Comparison of ENCODE assay signal across 28 cellular contexts in genomic region chr7:48365010-48365409, GRCh38.
DNase-seq lines count a peak whose midpoint lies in the region; ATAC-seq and TF ChIP-seq lines count a peak whose summit lies in the region.
"Had no signal": no experiment of that assay in that cellular context is flagged by ENCODE, and none has a peak within 500 bp of the region (broad histone marks: within the 10 kb centered on the region; RNA-seq: fewer than 3 reads in every experiment).

No MANE protein-coding gene starts in this region.

- H4K20me1 ChIP-seq in IMR-90 (ENCODE audit: insufficient read depth, low read length), result no peaks in the 10 kb centered on the region
- no peaks in the 10 kb centered on the region for H4K20me1 ChIP-seq in fibroblast of lung (ENCODE audit: control insufficient read depth, extremely low read depth, insufficient read depth, low read length)
- no peaks in the 10 kb centered on the region for H4K20me1 ChIP-seq in smooth muscle cell (ENCODE audit: low read depth)

- H3K56ac ChIP-seq in IMR-90 (ENCODE audit: extremely low read depth, insufficient read depth, low read length), result no peak overlapping the region

- no peak overlapping the region for H3K27ac ChIP-seq in IMR-90 (ENCODE audit: insufficient read depth, low read length)
- H3K27ac ChIP-seq in fibroblast of lung (ENCODE audit: insufficient read depth, low read length), result no peak overlapping the region
- no peak overlapping the region for H3K27ac ChIP-seq in smooth muscle cell (ENCODE audit: low read depth)
- H3K27ac ChIP-seq: coronary artery, heart right ventricle, KMS-11, neutrophil, prostate gland, tibial nerve had no signal

- no peak overlapping the region for H3K4me3 ChIP-seq in IMR-90 (ENCODE audit: insufficient read depth, low read depth, low read length)
- no peak overlapping the region for H3K4me3 ChIP-seq in fibroblast of lung (replicated peaks in 1 of 4; ENCODE audit: control extremely low read depth in 1 of 4, insufficient read depth in 1 of 4, low read depth in 3 of 4, low read length in 4 of 4)
- no peak overlapping the region for H3K4me3 ChIP-seq in smooth muscle cell
- H3K4me3 ChIP-seq: coronary artery, heart right ventricle, prostate gland, tibial nerve had no signal

- H3K36me3 ChIP-seq in IMR-90 (ENCODE audit: control insufficient read depth, insufficient read depth, low read length) (no peaks in the 10 kb centered on the region), fibroblast of lung (ENCODE audit: control insufficient read depth, insufficient read depth, low read length) (no peaks in the 10 kb centered on the region), smooth muscle cell (ENCODE audit: low read depth) (no peaks in the 10 kb centered on the region)
- H3K36me3 ChIP-seq: heart right ventricle, prostate gland, tibial nerve had no signal

- H2BK20ac ChIP-seq in IMR-90 (ENCODE audit: low read depth, low read length), result no peak overlapping the region

- no CpG with 5 or more reads among the region's 2 CpGs for WGBS in IMR-90 (ENCODE audit: extremely low coverage in 2 of 2, insufficient read length in 1 of 2), 2 experiments
- WGBS in smooth muscle cell (ENCODE audit: low lambda C conversion rate), result 70% methylated on average over 2 of the region's 2 CpGs

- no peaks in the 10 kb centered on the region for H3K79me1 ChIP-seq in IMR-90 (ENCODE audit: low read depth in 1 of 2, low read length in 2 of 2)

- H3K9ac ChIP-seq in IMR-90 (ENCODE audit: low read depth, low read length) (no peak overlapping the region), fibroblast of lung (ENCODE audit: insufficient read depth, low read length) (no peak overlapping the region), smooth muscle cell (ENCODE audit: low read depth) (no peak overlapping the region)
- H3K9ac ChIP-seq: KMS-11 had no signal

- no peak for TF ChIP-seq RAD21 in IMR-90 (IDR thresholded peaks at IDR 0.05; ENCODE audit: low read length)

- TF ChIP-seq CTCF in IMR-90 (conservative IDR thresholded peaks at IDR 0.05; ENCODE audit: low read depth, low read length) (no peak), fibroblast of lung (conservative IDR thresholded peaks at IDR 0.05 in 1 of 2, IDR thresholded peaks at IDR 0.05 in 1 of 2; ENCODE audit: low read depth in 1 of 2, low read length in 2 of 2) (no peak), smooth muscle cell (IDR thresholded peaks at IDR 0.05; ENCODE audit: borderline replicate concordance, insufficient read depth, poor library complexity, severe bottlenecking) (no peak)

- H2AFZ ChIP-seq in IMR-90 (replicated peaks; ENCODE audit: low read length, poor library complexity) (no peak overlapping the region), fibroblast of lung (ENCODE audit: low read length) (no peak overlapping the region), smooth muscle cell (ENCODE audit: low read depth) (no peak overlapping the region)

- no peak overlapping the region for H2BK15ac ChIP-seq in IMR-90 (ENCODE audit: low read depth, low read length)

- H3K27me3 ChIP-seq in IMR-90 (ENCODE audit: control insufficient read depth, insufficient read depth, low read length) (no peaks in the 10 kb centered on the region), fibroblast of lung (ENCODE audit: control insufficient read depth, insufficient read depth, low read length) (no peaks in the 10 kb centered on the region), smooth muscle cell (ENCODE audit: low read depth) (no peaks in the 10 kb centered on the region)
- H3K27me3 ChIP-seq: heart right ventricle, neutrophil, tibial nerve had no signal

- BruUV-seq in IMR-90 (replicated peaks; lab: Mats Ljungman, UMichigan), result no TSS peak

- H3K4me1 ChIP-seq in IMR-90 (ENCODE audit: control insufficient read depth, insufficient read depth, low read length) (no peaks in the 10 kb centered on the region), fibroblast of lung (ENCODE audit: control insufficient read depth, extremely low read depth, insufficient read depth, low read length) (no peaks in the 10 kb centered on the region), smooth muscle cell (ENCODE audit: low read depth) (no peaks in the 10 kb centered on the region)
- H3K4me1 ChIP-seq: heart right ventricle, prostate gland, tibial nerve had no signal

- no peak overlapping the region for H3K4ac ChIP-seq in IMR-90 (ENCODE audit: low read depth, low read length)

- no peak overlapping the region for H4K91ac ChIP-seq in IMR-90 (ENCODE audit: insufficient read depth, low read depth, low read length)

- CTCF ChIA-PET in IMR-90 (lab: Yijun Ruan, JAX), result no interaction called here

- no peaks in the 10 kb centered on the region for H3F3A ChIP-seq in smooth muscle cell (ENCODE audit: low read depth)

- H2BK5ac ChIP-seq in IMR-90 (ENCODE audit: low read depth, low read length, poor library complexity, severe bottlenecking), result no peak overlapping the region

- H3K4me2 ChIP-seq in IMR-90 (ENCODE audit: low read depth, low read length), result no peak overlapping the region
- H3K4me2 ChIP-seq in fibroblast of lung (ENCODE audit: extremely low read depth, insufficient read depth, low read length), result no peak overlapping the region
- no peak overlapping the region for H3K4me2 ChIP-seq in smooth muscle cell
- H3K4me2 ChIP-seq: KMS-11 had no signal

- intact Hi-C loops in IMR-90 (cut with micrococcal nuclease), result no loop called here

- no peak overlapping the region for H2AK5ac ChIP-seq in IMR-90 (ENCODE audit: low read depth, low read length)

- no peak overlapping the region for H2BK120ac ChIP-seq in IMR-90 (ENCODE audit: low read depth, low read length)

- DNase-seq in ELR (ENCODE audit: low read depth) (peak; percentile 3), IMR-90 (peak; percentile 4), RPMI7951 (ENCODE audit: low read depth) (peak; percentile 36), fibroblast of lung (ENCODE audit: low read depth in 2 of 2) (peak; percentile 34 to 40), UCSD-AML1 (lab: John Stamatoyannopoulos, UW; ENCODE audit: unreplicated experiment) (no peak), NCI-H510A (lab: John Stamatoyannopoulos, UW) (no peak), smooth muscle cell (lab: John Stamatoyannopoulos, UW; ENCODE audit: unreplicated experiment) (no peak)
- DNase-seq: activated CD4-positive, alpha-beta T cell treated with anti-CD3 and anti-CD28 coated beads for 4 hours; activated CD8-positive, alpha-beta T cell treated with anti-CD3 and anti-CD28 coated beads, Interleukin-2, amount 10 ng/mL, durations not matched to agents 7 days and 5 days; amygdala; CD8-positive, alpha-beta memory T cell; endodermal cell; GDM1; heart right ventricle; kidney; naive B cell; NCI-H1417 treated with DMSO at 0.1 percent for 48 hours; NCI-H446 treated with DMSO at 0.1 percent for 48 hours; NK-92 treated with Interleukin-12 subunit alpha and Interleukin-12 subunit beta, amount 100 ng/mL, for 24 hours; SHP77; stimulated activated CD4-positive, alpha-beta T cell treated with anti-CD3 and anti-CD28 coated beads, Interleukin-4, amount 100 ng/mL, for 1 hour had no signal

- no peak overlapping the region for H4K5ac ChIP-seq in IMR-90 (ENCODE audit: low read depth, low read length)

- H3K9me3 ChIP-seq in IMR-90 (ENCODE audit: control insufficient read depth, insufficient read depth, low read length), result no peaks in the 10 kb centered on the region
- H3K9me3 ChIP-seq in fibroblast of lung (ENCODE audit: control insufficient read depth, insufficient read depth, low read depth, low read length), result no peaks in the 10 kb centered on the region
- no peaks in the 10 kb centered on the region for H3K9me3 ChIP-seq in smooth muscle cell (replicated peaks; ENCODE audit: low read depth)
- H3K9me3 ChIP-seq: neutrophil, prostate gland, tibial nerve had no signal

- no peak for ATAC-seq in IMR-90 (ENCODE audit: low read depth)
- ATAC-seq: activated CD8-positive, alpha-beta T cell treated with anti-CD3 and anti-CD28 coated beads, Interleukin-2, amount 10 ng/mL, durations not matched to agents 7 days and 5 days; esophagus mucosa; heart right ventricle; sciatic nerve had no signal

- no peak overlapping the region for H4K8ac ChIP-seq in IMR-90 (ENCODE audit: low read depth in 2 of 2, low read length in 2 of 2)

- no peak overlapping the region for H3K23ac ChIP-seq in IMR-90 (ENCODE audit: low read depth, low read length)

- H3K9me1 ChIP-seq in IMR-90 (ENCODE audit: insufficient read depth, low read length), result no peaks in the 10 kb centered on the region

- dilution Hi-C loops in IMR-90 (cut with HindIII; ENCODE audit: low sequenced_read_pairs, unreplicated experiment), result no loop called here

- H3K79me2 ChIP-seq in fibroblast of lung (ENCODE audit: control insufficient read depth, insufficient read depth, low read length), result no peaks in the 10 kb centered on the region
- no peaks in the 10 kb centered on the region for H3K79me2 ChIP-seq in smooth muscle cell (ENCODE audit: low read depth)

- no peak overlapping the region for H3K14ac ChIP-seq in IMR-90 (replicated peaks; ENCODE audit: low read depth, low read length)

- no peak overlapping the region for H2AK9ac ChIP-seq in IMR-90 (replicated peaks; ENCODE audit: low read depth, low read length, poor library complexity)

- no peak for TF ChIP-seq POLR2A in IMR-90 (IDR thresholded peaks at IDR 0.05; ENCODE audit: low read depth, low read length)

- in situ Hi-C loops in IMR-90 (cut with MboI; ENCODE audit: low sequenced_read_pairs), result no loop called here

- POLR2A ChIA-PET in IMR-90 (lab: Charles Lee; ENCODE audit: unreplicated experiment), result no interaction called here

- H3K18ac ChIP-seq in IMR-90 (ENCODE audit: low read depth, low read length), result no peak overlapping the region

TF ChIP-seq in IMR-90, 13 proteins besides CTCF, POLR2A, EP300 and RAD21 (continues in another document):
- TF ChIP-seq ELK1 (IDR thresholded peaks at IDR 0.05; ENCODE audit: borderline replicate concordance, low read depth, low read length), result no peak
- TF ChIP-seq FOS (IDR thresholded peaks at IDR 0.05; ENCODE audit: low read depth, low read length), result no peak
- no peak for TF ChIP-seq RCOR1 (IDR thresholded peaks at IDR 0.05; ENCODE audit: insufficient replicate concordance, low read length)
- TF ChIP-seq USF2 (IDR thresholded peaks at IDR 0.05; ENCODE audit: low read depth, low read length), result no peak

Comparison
In these comparisons a context has a peak if more than half of its experiments do, and no peak if none do; other contexts are left out.
1. DNase-seq: peak in ELR (single experiment), IMR-90 (single experiment), RPMI7951 (single experiment) and fibroblast of lung (2 of 2); none in UCSD-AML1 (single experiment), NCI-H510A (single experiment) and smooth muscle cell (single experiment).